In genomic region chr12:131939007-131939406, GRCh38 we compare ENCODE assay signal across 17 cellular contexts. TPM values are rescaled to one million over a fixed set of nuclear protein-coding genes. Genes with fewer than 3 reads are reported as not detected.
DNase-seq lines count a peak whose midpoint lies in the region; ATAC-seq, FAIRE-seq and TF ChIP-seq lines count a peak whose summit lies in the region.
"Had no signal": no experiment of that assay in that cellular context is flagged by ENCODE, and none has a peak within 500 bp of the region (broad histone marks: within the 10 kb centered on the region; RNA-seq: fewer than 3 reads in every experiment).

No MANE protein-coding gene starts in this region.

- H3K9ac ChIP-seq in GM12878 (ENCODE audit: control insufficient read depth, insufficient read depth, low read length), result no peak overlapping the region

- intact Hi-C loops in GM12878 (cut with micrococcal nuclease; ENCODE audit: unreplicated experiment), result no loop called here
- intact Hi-C loops in lower lobe of right lung (cut with DNase I), result no loop called here

- H3K27me3 Mint-ChIP-seq in GM23338 (ENCODE audit: insufficient read depth, low read depth, poor library complexity), result peaks cover 8% of the 10 kb centered on the region

- peak overlapping the region; percentile 45; the same call in 1 of the 2 replicates for H3K27ac ChIP-seq in GM23338 (ENCODE audit: low read depth)
- no peak overlapping the region for H3K27ac ChIP-seq in GM12878 (ENCODE audit: control insufficient read depth, insufficient read depth)
- H3K27ac ChIP-seq in lower lobe of right lung, result no peak overlapping the region
- H3K27ac ChIP-seq in small intestine (ENCODE audit: low read depth in 1 of 2, low read length in 1 of 2), result no peak overlapping the region
- H3K27ac ChIP-seq: C4-2B, SJSA1 had no signal

- no TSS peak for BruUV-seq in GM12878 (replicated peaks; lab: Mats Ljungman, UMichigan)

- no peak for ATAC-seq in GM23338
- ATAC-seq in GM12878, result no peak
- ATAC-seq in lower lobe of right lung, result no peak
- no peak for ATAC-seq in GM19455 (IDR thresholded peaks at IDR 0.05; ENCODE audit: unreplicated experiment)

- peaks cover 94% of the 10 kb centered on the region for H3K36me3 Mint-ChIP-seq in GM23338 (ENCODE audit: low read depth)

- no peak for TF ChIP-seq RAD21 in GM12878 (IDR thresholded peaks at IDR 0.05; ENCODE audit: insufficient read depth, low read depth, low read length)

- no peak overlapping the region for H3K4me3 Mint-ChIP-seq in GM23338

- TF ChIP-seq CTCF in GM23338 (conservative IDR thresholded peaks at IDR 0.05; ENCODE audit: low read depth in 2 of 2), result no peak
- TF ChIP-seq CTCF in GM12878 (IDR thresholded peaks at IDR 0.05 in 2 of 3, conservative IDR thresholded peaks at IDR 0.05 in 1 of 3; ENCODE audit: control insufficient read depth in 2 of 3, extremely low read depth in 1 of 3, insufficient read depth in 1 of 3, low read depth in 3 of 3, low read length in 3 of 3), result no peak
- no peak for TF ChIP-seq CTCF in lower lobe of right lung (IDR thresholded peaks at IDR 0.05)

- H3K4me1 Mint-ChIP-seq in GM23338, result no peaks in the 10 kb centered on the region

- H3K4me3 ChIP-seq in GM23338 (no peak overlapping the region), GM12878 (no peak overlapping the region), lower lobe of right lung (no peak overlapping the region), small intestine (ENCODE audit: low read depth in 1 of 2, low read length in 2 of 2) (no peak overlapping the region)
- H3K4me3 ChIP-seq: HAP-1, SJSA1 had no signal

- H3F3A ChIP-seq in GM23338 (replicated peaks; ENCODE audit: low read depth), result peaks cover 3% of the 10 kb centered on the region; the same call in 1 of the 2 replicates

- H4K20me1 ChIP-seq in GM23338 (replicated peaks; ENCODE audit: insufficient read depth) (peaks cover 9% of the 10 kb centered on the region; the same call in 1 of the 2 replicates), GM12878 (ENCODE audit: control insufficient read depth, insufficient read depth) (0 out of 2 replicates have a peak, but pooled peaks cover under 1% of the 10 kb centered on the region)

- SMC1A ChIA-PET in GM12878 (lab: Charles Lee; ENCODE audit: uncharacterized antibody, unreplicated experiment), result no interaction called here

- 0 out of 2 replicates have a peak overlapping the region, but pooled peaks have one; percentile 40 for H3K27ac Mint-ChIP-seq in GM23338

- 90% methylated on average over 16 of the region's 16 CpGs for WGBS in GM12878 (ENCODE audit: insufficient coverage, insufficient replicate concordance, low lambda C conversion rate, missing lambda C conversion rate)
- WGBS in small intestine, 3 donors, result 73 to 83% (median 79%) methylated on average over 16 of the region's 16 CpGs

- no peaks in the 10 kb centered on the region for H3K9me3 ChIP-seq in GM12878 (replicated peaks; ENCODE audit: control insufficient read depth, insufficient read depth, low read length)
- H3K9me3 ChIP-seq in lower lobe of right lung, result no peaks in the 10 kb centered on the region
- H3K9me3 ChIP-seq in small intestine (ENCODE audit: control insufficient read depth, low read depth), result no peaks in the 10 kb centered on the region
- H3K9me3 ChIP-seq: HAP-1, SJSA1 had no signal

- no peaks in the 10 kb centered on the region for H3K9me2 ChIP-seq in GM23338 (ENCODE audit: insufficient read depth)

- no peaks in the 10 kb centered on the region for H3K4me1 ChIP-seq in GM23338 (ENCODE audit: insufficient read depth)
- no peaks in the 10 kb centered on the region for H3K4me1 ChIP-seq in GM12878 (ENCODE audit: control insufficient read depth, insufficient read depth, low read length)
- H3K4me1 ChIP-seq in lower lobe of right lung, result no peaks in the 10 kb centered on the region
- H3K4me1 ChIP-seq in small intestine (ENCODE audit: control insufficient read depth in 2 of 2, insufficient read depth in 1 of 2, low read depth in 1 of 2, low read length in 1 of 2), result no peaks in the 10 kb centered on the region
- H3K4me1 ChIP-seq: HAP-1, SJSA1 had no signal

- no peak for TF ChIP-seq EP300 in GM12878 (IDR thresholded peaks at IDR 0.05; ENCODE audit: borderline replicate concordance in 1 of 2, control insufficient read depth in 1 of 2, low read depth in 2 of 2, low read length in 2 of 2)

- no peak overlapping the region for H3K4me2 ChIP-seq in GM23338
- H3K4me2 ChIP-seq in GM12878 (ENCODE audit: control insufficient read depth, insufficient read depth), result no peak overlapping the region

- RAD21 ChIA-PET in GM12878 (lab: Charles Lee; ENCODE audit: unreplicated experiment), result no interaction called here

- no peak overlapping the region for H2AFZ ChIP-seq in GM23338
- H2AFZ ChIP-seq in GM12878 (ENCODE audit: control insufficient read depth, low read depth, low read length), result no peak overlapping the region

- POLR2A ChIA-PET in GM12878 (lab: Charles Lee), result interaction anchor here (0.5 kb wide), 1 partner anchor 11 kb away, joined by 4 read pairs; no protein-coding TSS in a partner anchor

- CTCF ChIA-PET in GM12878 (lab: Yijun Ruan, JAX), result no interaction called here

- FAIRE-seq in GM12878 (lab: Jason Lieb, UNC), result no peak
- FAIRE-seq in small intestine (lab: Jason Lieb, UNC), result no peak

- H3K79me2 ChIP-seq in GM23338 (replicated peaks; ENCODE audit: insufficient read depth) (no peaks in the 10 kb centered on the region; the same call in 1 of the 2 replicates), GM12878 (ENCODE audit: control insufficient read depth, insufficient read depth, low read length) (no peaks in the 10 kb centered on the region)

- H3K27me3 ChIP-seq in GM23338 (ENCODE audit: insufficient read depth), result no peaks in the 10 kb centered on the region
- no peaks in the 10 kb centered on the region for H3K27me3 ChIP-seq in GM12878 (replicated peaks in 1 of 2; ENCODE audit: control insufficient read depth in 2 of 2, insufficient read depth in 2 of 2, low read length in 1 of 2)
- no peaks in the 10 kb centered on the region for H3K27me3 ChIP-seq in lower lobe of right lung (ENCODE audit: low read depth)
- no peaks in the 10 kb centered on the region for H3K27me3 ChIP-seq in small intestine (ENCODE audit: control insufficient read depth in 2 of 2, insufficient read depth in 2 of 2, low read length in 2 of 2)
- H3K27me3 ChIP-seq: SJSA1 had no signal

- H3K36me3 ChIP-seq in GM23338 (ENCODE audit: insufficient read depth) (peaks cover 48% of the 10 kb centered on the region), GM12878 (ENCODE audit: control insufficient read depth in 2 of 2, insufficient read depth in 2 of 2, low read length in 1 of 2) (peaks cover 8 to 27% of the 10 kb centered on the region in 2 experiments), lower lobe of right lung (peaks cover 67% of the 10 kb centered on the region), small intestine (ENCODE audit: control insufficient read depth in 2 of 2, insufficient read depth in 2 of 2, low read length in 2 of 2) (peaks cover 6 to 11% of the 10 kb centered on the region in 2 donors)

- no peak for DNase-seq in GM23338 (ENCODE audit: low spot score)
- DNase-seq in GM12878 (ENCODE audit: low read depth, low spot score), result no peak
- DNase-seq in lower lobe of right lung, result peak; percentile 28
- peak; percentile 58 for DNase-seq in small intestine
- no peak for DNase-seq in NCI-H1694 treated with DMSO at 0.1 percent for 48 hours (lab: John Stamatoyannopoulos, UW)
- no peak for DNase-seq in epidermal melanocyte (ENCODE audit: insufficient read length, low spot score)
- DNase-seq in EL, result no peak
- DNase-seq: DMS 273 treated with DMSO at 0.1 percent for 48 hours, IMR-90, Kasumi-1, MM.1S, NCI-H1092 treated with DMSO at 0.1 percent for 48 hours, NCI-H69 had no signal

- H3K9me3 Mint-ChIP-seq in GM23338, result no peaks in the 10 kb centered on the region; the same call in 2 of the 3 replicates

- in situ Hi-C loops in GM12878 (cut with MboI), result no loop called here

- peak; percentile 45; the same call in 1 of the 2 replicates for TF ChIP-seq POLR2A in GM12878 (IDR thresholded peaks at IDR 0.05; ENCODE audit: low read depth, low read length)

RNA-seq across cellular contexts. Expression of gene PUS1, which starts 9.9 kb away (rescaled TPM):
- 72.7 and 73.0 TPM in 2 replicates for total RNA-seq in GM23338 (2014; rRNA removed; shearing (Covaris generic))
- polyA plus RNA-seq in GM23338 (2016; fragmentation: Nextera tagmentation; extraction: Ambion mirVana), result 52.4 and 59.3 TPM in 2 replicates
- 48.8 and 58.1 TPM in 2 replicates for total RNA-seq in GM12878 (2013; cell fraction: nucleolus; rRNA removed)
- total RNA-seq in GM12878 (2014; rRNA removed), result 28.7 and 33.5 TPM in 2 replicates
- 13.7 and 14.9 TPM in 2 replicates for total RNA-seq in GM12878 (2014; rRNA removed; fragmentation: Illumina TruSeq; extraction: Trizol)
- 66.4 and 74.2 TPM in 2 replicates for total RNA-seq in GM12878 (2021)
- 18.3 TPM for polyA plus RNA-seq in GM12878 (2011; ENCODE audit: low read depth)
- 12.6 and 23.2 TPM in 2 replicates for polyA plus RNA-seq in GM12878 (2011; rRNA removed)
- 27.6 and 39.0 TPM in 2 replicates for polyA plus RNA-seq in GM12878 (2011; cell fraction: cytosol; rRNA removed)
- polyA plus RNA-seq in GM12878 (2011; cell fraction: nucleus; rRNA removed), result 43.3 and 57.3 TPM in 2 replicates
- 23.9 and 30.2 TPM in 2 replicates for polyA plus RNA-seq in GM12878 (2012)
- polyA plus RNA-seq in GM12878 (2014; fragmentation: Illumina TruSeq; extraction: Trizol), result 7.6 and 17.3 TPM in 2 replicates
- polyA plus RNA-seq in GM12878 (2014; fragmentation: Nextera tagmentation; extraction: Ambion mirVana), result 1 to 10 TPM; 1.3 to 5.5 TPM
- polyA plus RNA-seq in GM12878 (2014; rRNA removed), result 42.5 and 62.4 TPM in 2 replicates
- 10 to 100 TPM; 27.7 to 37.7 TPM for polyA plus RNA-seq in GM12878 (2016; fragmentation: Nextera tagmentation; extraction: Ambion mirVana)
- polyA minus RNA-seq in GM12878 (2011; rRNA and poly(A)+ RNA removed), result 21.6 and 31.2 TPM in 2 replicates
- 11.5 and 18.8 TPM in 2 replicates for polyA minus RNA-seq in GM12878 (2011; cell fraction: cytosol; rRNA and poly(A)+ RNA removed)
- 13.5 and 30.7 TPM in 2 replicates for polyA minus RNA-seq in GM12878 (2011; cell fraction: nucleus; rRNA and poly(A)+ RNA removed)
- 19.1 TPM for total RNA-seq in lower lobe of right lung
- 10 to 100 TPM; 11.6 to 30.0 (median 13.5) TPM for polyA plus RNA-seq in small intestine

RNA-seq across cellular contexts. Expression of gene EP400, which starts 10.7 kb away (rescaled TPM):
- 47.7 and 57.2 TPM in 2 replicates for total RNA-seq in GM23338 (2014; rRNA removed; shearing (Covaris generic))
- polyA plus RNA-seq in GM23338 (2016; fragmentation: Nextera tagmentation; extraction: Ambion mirVana) (24.5 and 26.3 TPM in 2 replicates), GM12878 (2011; rRNA removed) (3.8 and 4.1 TPM in 2 replicates), GM12878 (2014; fragmentation: Illumina TruSeq; extraction: Trizol) (19.2 and 20.7 TPM in 2 replicates), GM12878 (2014; fragmentation: Nextera tagmentation; extraction: Ambion mirVana) (1 to 10 TPM; 4.0 to 6.4 TPM), GM12878 (2014; rRNA removed) (15.9 and 22.1 TPM in 2 replicates), GM12878 (2016; fragmentation: Nextera tagmentation; extraction: Ambion mirVana) (10 to 100 TPM in 1 of 2 experiments, 1 to 10 TPM in 1; 9.8 to 11.7 TPM), small intestine (10 to 100 TPM in 2 of 3 donors, 1 to 10 TPM in 1; 8.6 to 14.3 (median 11.4) TPM)
- 82.2 and 87.0 TPM in 2 replicates for total RNA-seq in GM12878 (2013; cell fraction: nucleolus; rRNA removed)
- total RNA-seq in GM12878 (2014; rRNA removed) (6.2 and 6.9 TPM in 2 replicates), GM12878 (2014; rRNA removed; fragmentation: Illumina TruSeq; extraction: Trizol) (4.7 and 5.5 TPM in 2 replicates), GM12878 (2021) (39.4 and 44.2 TPM in 2 replicates), lower lobe of right lung (46.2 TPM)
- 13.0 TPM for polyA plus RNA-seq in GM12878 (2011; ENCODE audit: low read depth)
- polyA plus RNA-seq in GM12878 (2011; cell fraction: cytosol; rRNA removed), result 4.1 and 6.5 TPM in 2 replicates
- polyA plus RNA-seq in GM12878 (2011; cell fraction: nucleus; rRNA removed), result 23.4 and 36.1 TPM in 2 replicates
- polyA plus RNA-seq in GM12878 (2012), result 16.3 and 19.1 TPM in 2 replicates
- 10.6 and 13.4 TPM in 2 replicates for polyA minus RNA-seq in GM12878 (2011; rRNA and poly(A)+ RNA removed)
- polyA minus RNA-seq in GM12878 (2011; cell fraction: cytosol; rRNA and poly(A)+ RNA removed), result 9.1 and 9.7 TPM in 2 replicates
- 9.8 and 24.3 TPM in 2 replicates for polyA minus RNA-seq in GM12878 (2011; cell fraction: nucleus; rRNA and poly(A)+ RNA removed)

RNA-seq across cellular contexts. Expression of gene ULK1, which starts 44.6 kb away (rescaled TPM):
- total RNA-seq in GM23338 (2014; rRNA removed; shearing (Covaris generic)), result 26.2 and 33.8 TPM in 2 replicates
- polyA plus RNA-seq in GM23338 (2016; fragmentation: Nextera tagmentation; extraction: Ambion mirVana), result 8.4 and 9.3 TPM in 2 replicates
- 23.9 and 25.7 TPM in 2 replicates for total RNA-seq in GM12878 (2013; cell fraction: nucleolus; rRNA removed)
- 1.9 and 2.0 TPM in 2 replicates for total RNA-seq in GM12878 (2014; rRNA removed)
- 1.2 and 1.8 TPM in 2 replicates for total RNA-seq in GM12878 (2014; rRNA removed; fragmentation: Illumina TruSeq; extraction: Trizol)
- total RNA-seq in GM12878 (2021), result 14.1 and 15.8 TPM in 2 replicates
- 19.9 TPM for polyA plus RNA-seq in GM12878 (2011; ENCODE audit: low read depth)
- 1.3 and 2.0 TPM in 2 replicates for polyA plus RNA-seq in GM12878 (2011; rRNA removed)
- 1.7 and 2.2 TPM in 2 replicates for polyA plus RNA-seq in GM12878 (2011; cell fraction: cytosol; rRNA removed)
- polyA plus RNA-seq in GM12878 (2011; cell fraction: nucleus; rRNA removed), result 49.6 and 59.3 TPM in 2 replicates
- polyA plus RNA-seq in GM12878 (2012), result 10.8 and 14.5 TPM in 2 replicates
- 0.57 and 1.7 TPM in 2 replicates for polyA plus RNA-seq in GM12878 (2014; fragmentation: Illumina TruSeq; extraction: Trizol)
- polyA plus RNA-seq in GM12878 (2014; fragmentation: Nextera tagmentation; extraction: Ambion mirVana), result under 1 TPM; 0.13 to 0.55 TPM
- polyA plus RNA-seq in GM12878 (2014; rRNA removed), result 7.7 and 9.4 TPM in 2 replicates
- polyA plus RNA-seq in GM12878 (2016; fragmentation: Nextera tagmentation; extraction: Ambion mirVana), result 1 to 10 TPM in 1 of 2 experiments, under 1 TPM in 1; 0.87 to 1.1 TPM
- 2.0 and 5.2 TPM in 2 replicates for polyA minus RNA-seq in GM12878 (2011; rRNA and poly(A)+ RNA removed)
- polyA minus RNA-seq in GM12878 (2011; cell fraction: cytosol; rRNA and poly(A)+ RNA removed), result 5.9 and 6.0 TPM in 2 replicates
- 8.1 and 13.6 TPM in 2 replicates for polyA minus RNA-seq in GM12878 (2011; cell fraction: nucleus; rRNA and poly(A)+ RNA removed)
- 32.2 TPM for total RNA-seq in lower lobe of right lung
- polyA plus RNA-seq in small intestine, result 10 to 100 TPM; 11.3 to 12.7 (median 12.3) TPM

Comparison
In these comparisons a context has a peak if more than half of its experiments do, and no peak if none do; other contexts are left out.
1. DNase-seq: peak in lower lobe of right lung (single experiment) and small intestine (single experiment); none in GM23338 (single experiment), GM12878 (single experiment), NCI-H1694 treated with DMSO at 0.1 percent for 48 hours (single experiment), epidermal melanocyte (single experiment) and EL (single experiment).